ENCODE assay signal across 2 cellular contexts in the genomic region with DNA sequence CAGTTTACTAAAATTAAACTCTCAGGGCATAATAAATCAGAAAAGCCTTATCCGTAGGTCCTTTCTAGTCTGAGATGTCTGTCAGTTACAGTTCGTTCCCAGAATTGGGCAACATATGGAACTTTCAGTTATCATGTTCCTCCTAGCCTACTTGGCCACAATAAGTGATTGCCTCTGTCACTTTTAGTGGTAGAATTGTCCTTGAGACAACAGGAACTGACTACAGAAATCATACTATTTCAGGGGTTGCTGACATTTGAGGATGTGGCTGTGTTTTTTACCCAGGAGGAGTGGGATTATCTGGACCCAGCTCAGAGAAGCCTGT.
A peak's percentile ranks its signal among the peaks of the same experiment; 100 is the strongest.
TF ChIP-seq lines count a peak whose summit lies in the region.

No MANE protein-coding gene starts in this region.

TF ChIP-seq in IMR-90, 13 proteins besides CTCF, POLR2A, EP300 and RAD21:
- TF ChIP-seq CHD1 (IDR thresholded peaks at IDR 0.05; ENCODE audit: low read depth, low read length) = no peak
- TF ChIP-seq CEBPB (IDR thresholded peaks at IDR 0.05; ENCODE audit: low read depth, low read length) = 0 out of 2 replicates have a peak, but pooled peaks have one; percentile 11

TF ChIP-seq in GM12878, 131 proteins besides CTCF, POLR2A, EP300 and RAD21:
- TF ChIP-seq ESRRA (IDR thresholded peaks at IDR 0.05; ENCODE audit: low read length) = no peak
- TF ChIP-seq RCOR1 (conservative IDR thresholded peaks at IDR 0.05; ENCODE audit: low read depth, low read length) = no peak
- TF ChIP-seq HDAC2 (IDR thresholded peaks at IDR 0.05) = no peak
- no peak for TF ChIP-seq SMC3 (IDR thresholded peaks at IDR 0.05; ENCODE audit: borderline replicate concordance, low read length)
- no peak for TF ChIP-seq SMARCA5 (IDR thresholded peaks at IDR 0.05)
- TF ChIP-seq CHD1 (IDR thresholded peaks at IDR 0.05; ENCODE audit: low read depth, low read length) = no peak
- no peak for TF ChIP-seq YY1 (IDR thresholded peaks at IDR 0.05; ENCODE audit: low read depth, low read length)
- TF ChIP-seq CBFB (IDR thresholded peaks at IDR 0.05; ENCODE audit: low read depth) = no peak
- TF ChIP-seq, protein P1, sequence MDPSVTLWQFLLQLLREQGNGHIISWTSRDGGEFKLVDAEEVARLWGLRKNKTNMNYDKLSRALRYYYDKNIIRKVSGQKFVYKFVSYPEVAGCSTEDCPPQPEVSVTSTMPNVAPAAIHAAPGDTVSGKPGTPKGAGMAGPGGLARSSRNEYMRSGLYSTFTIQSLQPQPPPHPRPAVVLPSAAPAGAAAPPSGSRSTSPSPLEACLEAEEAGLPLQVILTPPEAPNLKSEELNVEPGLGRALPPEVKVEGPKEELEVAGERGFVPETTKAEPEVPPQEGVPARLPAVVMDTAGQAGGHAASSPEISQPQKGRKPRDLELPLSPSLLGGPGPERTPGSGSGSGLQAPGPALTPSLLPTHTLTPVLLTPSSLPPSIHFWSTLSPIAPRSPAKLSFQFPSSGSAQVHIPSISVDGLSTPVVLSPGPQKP (IDR thresholded peaks at IDR 0.05; ENCODE audit: low read depth, low read length) = no peak
- no peak for TF ChIP-seq EGR1 (IDR thresholded peaks at IDR 0.05; ENCODE audit: borderline replicate concordance in 1 of 2, low read depth in 2 of 2, low read length in 2 of 2)
- no peak for TF ChIP-seq SP1 (IDR thresholded peaks at IDR 0.05; ENCODE audit: low read depth, low read length)
- no peak for TF ChIP-seq CEBPZ (IDR thresholded peaks at IDR 0.05; ENCODE audit: low read depth, low read length)
- no peak for TF ChIP-seq USF1 (IDR thresholded peaks at IDR 0.05; ENCODE audit: borderline replicate concordance, extremely low read length, insufficient read depth, low read depth, low read length)
- TF ChIP-seq YBX1 (IDR thresholded peaks at IDR 0.05) = no peak
